In genomic region chr1:155254714-155255242, GRCh38 we compare ENCODE assay signal across 8 cellular contexts. TPM values are rescaled to one million over a fixed set of nuclear protein-coding genes. Genes with fewer than 3 reads are reported as not detected.
DNase-seq lines count a peak whose midpoint lies in the region; ATAC-seq and TF ChIP-seq lines count a peak whose summit lies in the region.

No MANE protein-coding gene starts in this region.

- H3K4me1 ChIP-seq in right atrium auricular region = peaks cover 0 to 44% of the 10 kb centered on the region in 2 donors

- no peak for TF ChIP-seq CTCF in right atrium auricular region (IDR thresholded peaks at IDR 0.05)

- DNase-seq in activated naive CD4-positive, alpha-beta T cell treated with anti-CD3 and anti-CD28 coated beads, Interleukin-2, amount 10 ng/mL, durations not matched to agents 7 days and 5 days = no peak
- DNase-seq in activated naive CD4-positive, alpha-beta T cell treated with Interleukin-2 at 50 U/mL for 16 hours = no peak
- no peak for DNase-seq in activated T-helper 1 cell treated with anti-CD3 and anti-CD28 coated beads, Interleukin-12 subunit alpha, Interleukin-12 subunit beta, Interleukin-2, Interleukin-4 antibody, amounts not matched to agents 30 ng/mL and 10 ng/mL and 1 ng/mL, durations not matched to agents 14 hours and 24 hours and 36 hours (ENCODE audit: low spot score)
- DNase-seq in right atrium auricular region (ENCODE audit: low spot score) = no peak
- DNase-seq in skeletal muscle cell (ENCODE audit: low read depth) = no peak
- DNase-seq in NOMO-1 treated with dmso at 0.1 percent for 144 hours (lab: John Stamatoyannopoulos, UW; ENCODE audit: unreplicated experiment) = no peak
- no peak for DNase-seq in stimulated activated CD4-positive, alpha-beta T cell treated with anti-CD3 and anti-CD28 coated beads, Interleukin-1b, Interleukin-23, amount 100 ng/mL, for 48 hours

- peak overlapping the region; percentile 97 for H3K27ac ChIP-seq in right atrium auricular region

- H3K36me3 Mint-ChIP-seq in activated naive CD4-positive, alpha-beta T cell treated with anti-CD3 and anti-CD28 coated beads, Interleukin-2, amount 10 ng/mL, durations not matched to agents 7 days and 5 days = peaks cover 19% of the 10 kb centered on the region
- peaks cover 22% of the 10 kb centered on the region for H3K36me3 Mint-ChIP-seq in activated T-helper 1 cell treated with anti-CD3 and anti-CD28 coated beads, Interleukin-12 subunit alpha, Interleukin-12 subunit beta, Interleukin-2, Interleukin-4 antibody, amounts not matched to agents 30 ng/mL and 10 ng/mL and 1 ng/mL, durations not matched to agents 14 hours and 24 hours and 36 hours (ENCODE audit: low read depth)

- no peak overlapping the region for H3K27ac Mint-ChIP-seq in activated naive CD4-positive, alpha-beta T cell treated with anti-CD3 and anti-CD28 coated beads, Interleukin-2, amount 10 ng/mL, durations not matched to agents 7 days and 5 days
- peak overlapping the region; percentile 63 for H3K27ac Mint-ChIP-seq in activated T-helper 1 cell treated with anti-CD3 and anti-CD28 coated beads, Interleukin-12 subunit alpha, Interleukin-12 subunit beta, Interleukin-2, Interleukin-4 antibody, amounts not matched to agents 30 ng/mL and 10 ng/mL and 1 ng/mL, durations not matched to agents 14 hours and 24 hours and 36 hours

- no peaks in the 10 kb centered on the region for H3K9me3 ChIP-seq in right atrium auricular region

- intact Hi-C loops in activated T-helper 1 cell treated with anti-CD3 and anti-CD28 coated beads, Interleukin-12 subunit alpha, Interleukin-12 subunit beta, Interleukin-2, Interleukin-4 antibody, amounts not matched to agents 30 ng/mL and 10 ng/mL and 1 ng/mL, durations not matched to agents 14 hours and 24 hours and 36 hours (cut with micrococcal nuclease) = loop anchor here (1.0 kb wide), 3 partner anchors 10 to 69 kb away; partner anchors contain the start of gene HCN3

- H3K36me3 ChIP-seq in right atrium auricular region = peaks cover 17% of the 10 kb centered on the region

- no peaks in the 10 kb centered on the region for H3K27me3 Mint-ChIP-seq in activated naive CD4-positive, alpha-beta T cell treated with anti-CD3 and anti-CD28 coated beads, Interleukin-2, amount 10 ng/mL, durations not matched to agents 7 days and 5 days
- no peaks in the 10 kb centered on the region for H3K27me3 Mint-ChIP-seq in activated T-helper 1 cell treated with anti-CD3 and anti-CD28 coated beads, Interleukin-12 subunit alpha, Interleukin-12 subunit beta, Interleukin-2, Interleukin-4 antibody, amounts not matched to agents 30 ng/mL and 10 ng/mL and 1 ng/mL, durations not matched to agents 14 hours and 24 hours and 36 hours (ENCODE audit: insufficient read depth)

- peaks cover 49% of the 10 kb centered on the region for H3K4me1 Mint-ChIP-seq in activated naive CD4-positive, alpha-beta T cell treated with anti-CD3 and anti-CD28 coated beads, Interleukin-2, amount 10 ng/mL, durations not matched to agents 7 days and 5 days
- peaks cover 42% of the 10 kb centered on the region for H3K4me1 Mint-ChIP-seq in activated T-helper 1 cell treated with anti-CD3 and anti-CD28 coated beads, Interleukin-12 subunit alpha, Interleukin-12 subunit beta, Interleukin-2, Interleukin-4 antibody, amounts not matched to agents 30 ng/mL and 10 ng/mL and 1 ng/mL, durations not matched to agents 14 hours and 24 hours and 36 hours (ENCODE audit: low read depth)

- no peaks in the 10 kb centered on the region for H3K9me3 Mint-ChIP-seq in activated naive CD4-positive, alpha-beta T cell treated with anti-CD3 and anti-CD28 coated beads, Interleukin-2, amount 10 ng/mL, durations not matched to agents 7 days and 5 days
- H3K9me3 Mint-ChIP-seq in activated T-helper 1 cell treated with anti-CD3 and anti-CD28 coated beads, Interleukin-12 subunit alpha, Interleukin-12 subunit beta, Interleukin-2, Interleukin-4 antibody, amounts not matched to agents 30 ng/mL and 10 ng/mL and 1 ng/mL, durations not matched to agents 14 hours and 24 hours and 36 hours = no peaks in the 10 kb centered on the region

- H3K4me3 ChIP-seq in right atrium auricular region (peak overlapping the region; percentile 91 to 94), skeletal muscle cell (ENCODE audit: low read depth, low read length) (peak overlapping the region; percentile 81)

- no peaks in the 10 kb centered on the region for H3K27me3 ChIP-seq in right atrium auricular region

- CTCF ChIA-PET in activated naive CD4-positive, alpha-beta T cell treated with anti-CD3 and anti-CD28 coated beads, Interleukin-2, amount 10 ng/mL, durations not matched to agents 7 days and 5 days (lab: Charles Lee) = no interaction called here

- peak overlapping the region; percentile 79 for H3K4me3 Mint-ChIP-seq in activated naive CD4-positive, alpha-beta T cell treated with anti-CD3 and anti-CD28 coated beads, Interleukin-2, amount 10 ng/mL, durations not matched to agents 7 days and 5 days
- peak overlapping the region; percentile 86 for H3K4me3 Mint-ChIP-seq in activated T-helper 1 cell treated with anti-CD3 and anti-CD28 coated beads, Interleukin-12 subunit alpha, Interleukin-12 subunit beta, Interleukin-2, Interleukin-4 antibody, amounts not matched to agents 30 ng/mL and 10 ng/mL and 1 ng/mL, durations not matched to agents 14 hours and 24 hours and 36 hours

- ATAC-seq in GM21423 (IDR thresholded peaks at IDR 0.05; ENCODE audit: unreplicated experiment) = no peak

RNA-seq across cellular contexts. Expression of gene ENTREP3, which starts 0.5 kb away (rescaled TPM):
- total RNA-seq in activated T-helper 1 cell treated with anti-CD3 and anti-CD28 coated beads, Interleukin-12 subunit alpha, Interleukin-12 subunit beta, Interleukin-2, Interleukin-4 antibody, amounts not matched to agents 30 ng/mL and 10 ng/mL and 1 ng/mL, durations not matched to agents 14 hours and 24 hours and 36 hours = 40.3 and 45.5 TPM in 2 replicates
- total RNA-seq in right atrium auricular region = 10 to 100 TPM; 14.4 to 15.5 TPM

RNA-seq across cellular contexts. Expression of gene SCAMP3, which starts 7.4 kb away (rescaled TPM):
- total RNA-seq in activated T-helper 1 cell treated with anti-CD3 and anti-CD28 coated beads, Interleukin-12 subunit alpha, Interleukin-12 subunit beta, Interleukin-2, Interleukin-4 antibody, amounts not matched to agents 30 ng/mL and 10 ng/mL and 1 ng/mL, durations not matched to agents 14 hours and 24 hours and 36 hours = 147 and 168 TPM in 2 replicates
- total RNA-seq in right atrium auricular region = 10 to 100 TPM; 77.2 to 77.7 TPM

RNA-seq across cellular contexts. Expression of gene CLK2, which starts 18.5 kb away (rescaled TPM):
- total RNA-seq in activated T-helper 1 cell treated with anti-CD3 and anti-CD28 coated beads, Interleukin-12 subunit alpha, Interleukin-12 subunit beta, Interleukin-2, Interleukin-4 antibody, amounts not matched to agents 30 ng/mL and 10 ng/mL and 1 ng/mL, durations not matched to agents 14 hours and 24 hours and 36 hours = 87.0 and 91.6 TPM in 2 replicates
- 10 to 100 TPM in 1 of 2 donors, 1 to 10 TPM in 1; 9.8 to 16.4 TPM for total RNA-seq in right atrium auricular region

RNA-seq across cellular contexts. Expression of gene HCN3, which starts 22.5 kb away (rescaled TPM):
- total RNA-seq in activated T-helper 1 cell treated with anti-CD3 and anti-CD28 coated beads, Interleukin-12 subunit alpha, Interleukin-12 subunit beta, Interleukin-2, Interleukin-4 antibody, amounts not matched to agents 30 ng/mL and 10 ng/mL and 1 ng/mL, durations not matched to agents 14 hours and 24 hours and 36 hours = 2.5 and 3.3 TPM in 2 replicates
- total RNA-seq in right atrium auricular region = under 1 TPM; 0.35 to 0.41 TPM

RNA-seq across cellular contexts. Expression of gene MTX1, which starts 46.3 kb away (rescaled TPM):
- total RNA-seq in activated T-helper 1 cell treated with anti-CD3 and anti-CD28 coated beads, Interleukin-12 subunit alpha, Interleukin-12 subunit beta, Interleukin-2, Interleukin-4 antibody, amounts not matched to agents 30 ng/mL and 10 ng/mL and 1 ng/mL, durations not matched to agents 14 hours and 24 hours and 36 hours = 61.8 and 62.3 TPM in 2 replicates
- 10 to 100 TPM; 16.2 to 27.0 TPM for total RNA-seq in right atrium auricular region
